In the genomic region with DNA sequence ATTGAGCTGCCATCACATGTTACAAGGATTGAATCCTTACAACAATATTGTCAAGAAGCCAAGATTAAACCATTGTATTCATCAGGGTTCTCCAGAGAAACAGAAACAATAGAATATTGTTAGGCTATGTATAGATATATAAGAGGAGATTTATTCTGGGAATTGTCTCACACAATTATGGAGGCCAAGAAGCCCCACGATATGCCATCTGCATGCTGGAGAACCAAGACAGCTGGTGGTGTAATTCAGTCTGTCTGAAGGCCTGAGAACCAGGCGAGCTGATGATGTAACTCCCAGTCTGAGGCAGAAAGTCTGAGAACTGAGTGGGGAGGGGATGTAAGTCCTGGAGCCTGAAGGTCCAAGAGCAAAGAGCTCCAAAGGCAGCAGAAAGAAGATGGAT, we compare ENCODE assay signal across 1 cellular context.
TF ChIP-seq lines count a peak whose summit lies in the region.

No MANE protein-coding gene starts in this region.

TF ChIP-seq in endothelial cell of umbilical vein, 7 proteins besides CTCF, POLR2A, EP300 and RAD21:
- TF ChIP-seq GATA2 (IDR thresholded peaks at IDR 0.05; ENCODE audit: insufficient read depth, insufficient read length, low read depth, low read length) (no peak), FOS (IDR thresholded peaks at IDR 0.05; ENCODE audit: borderline replicate concordance, insufficient read depth, low read length) (no peak), JUN (IDR thresholded peaks at IDR 0.05; ENCODE audit: borderline replicate concordance, insufficient read depth, insufficient read length, low read depth) (no peak), POLR2AphosphoS5 (IDR thresholded peaks at IDR 0.05; ENCODE audit: insufficient read depth, low read depth, low read length) (no peak), MYC (IDR thresholded peaks at IDR 0.05; ENCODE audit: low read depth, low read length) (no peak), EZH2 (IDR thresholded peaks at IDR 0.05; ENCODE audit: borderline replicate concordance, low read depth, low read length, severe bottlenecking) (no peak)
- TF ChIP-seq, protein P1, sequence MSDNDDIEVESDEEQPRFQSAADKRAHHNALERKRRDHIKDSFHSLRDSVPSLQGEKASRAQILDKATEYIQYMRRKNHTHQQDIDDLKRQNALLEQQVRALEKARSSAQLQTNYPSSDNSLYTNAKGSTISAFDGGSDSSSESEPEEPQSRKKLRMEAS (IDR thresholded peaks at IDR 0.05; ENCODE audit: insufficient read depth, insufficient read length): no peak
